ENCODE assay signal across 24 cellular contexts in the genomic region with DNA sequence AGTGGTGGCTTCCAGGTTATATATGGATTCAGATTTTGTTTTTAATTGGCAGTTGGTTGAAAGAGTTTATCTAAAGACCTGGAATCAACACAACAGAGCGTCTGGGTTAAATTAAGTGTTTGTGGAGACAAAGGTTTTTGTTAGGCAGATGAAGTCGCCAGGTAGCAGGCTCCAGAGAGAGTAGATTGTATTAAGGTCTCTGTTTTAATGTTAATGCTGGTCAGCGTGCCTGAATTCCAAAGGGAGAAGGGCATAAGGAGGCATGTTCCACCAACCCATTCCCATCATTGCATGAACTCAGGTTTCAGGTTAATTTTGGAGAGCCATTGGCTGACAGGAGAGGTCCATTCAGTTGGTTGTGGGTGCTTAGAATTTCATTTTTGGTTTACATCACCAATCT.
DNase-seq lines count a peak whose midpoint lies in the region; ATAC-seq and TF ChIP-seq lines count a peak whose summit lies in the region.
"Had no signal": no experiment of that assay in that cellular context is flagged by ENCODE, and none has a peak within 500 bp of the region (broad histone marks: within the 10 kb centered on the region; RNA-seq: fewer than 3 reads in every experiment).

No MANE protein-coding gene starts in this region.

- no peak overlapping the region for H3K27ac ChIP-seq in iPS DF 6.9 (ENCODE audit: low read length)
- H3K27ac ChIP-seq: A549, RWPE1 had no signal

- peaks cover 50% of the 10 kb centered on the region for H3K4me1 Mint-ChIP-seq in WTC11
- H3K4me1 Mint-ChIP-seq: CD4-positive, alpha-beta memory T cell had no signal

- H3K36me3 Mint-ChIP-seq in WTC11: peaks cover 44% of the 10 kb centered on the region
- H3K36me3 Mint-ChIP-seq: CD4-positive, alpha-beta memory T cell had no signal

- POLR2A ChIA-PET in WTC11 (lab: Charles Lee): no interaction called here

- H3K27ac Mint-ChIP-seq in WTC11: peak overlapping the region; percentile 91
- H3K27ac Mint-ChIP-seq: CD4-positive, alpha-beta memory T cell had no signal

- in situ Hi-C loops in HAP-1 (cut with MboI; ENCODE audit: low sequenced_read_pairs): no loop called here

- peaks cover 35% of the 10 kb centered on the region for H3K9me3 Mint-ChIP-seq in WTC11
- H3K9me3 Mint-ChIP-seq: CD4-positive, alpha-beta memory T cell had no signal

- TF ChIP-seq CTCF in WTC11 (IDR thresholded peaks at IDR 0.05): no peak

- H3K36me3 ChIP-seq in HAP-1 (replicated peaks): no peaks in the 10 kb centered on the region
- H3K36me3 ChIP-seq in iPS DF 6.9 (ENCODE audit: control insufficient read depth, insufficient read depth, low read length): no peaks in the 10 kb centered on the region

- CTCF ChIA-PET in WTC11 (lab: Charles Lee): no interaction called here

- H3K4me3 ChIP-seq in HAP-1 (no peak overlapping the region), iPS DF 6.9 (ENCODE audit: low read length) (no peak overlapping the region)
- H3K4me3 ChIP-seq: A549 had no signal

- H3K27me3 Mint-ChIP-seq in WTC11 (ENCODE audit: low read depth): peaks cover 5% of the 10 kb centered on the region

- DNase-seq in HAP-1 (ENCODE audit: low spot score in 2 of 2) (peak; percentile 59 to 82), WTC11 (ENCODE audit: low spot score) (peak; percentile 25), iPS DF 6.9 (ENCODE audit: low read depth, low spot score) (peak; percentile 58), mucosa of gallbladder (ENCODE audit: low spot score) (no peak)
- no peak for DNase-seq in activated CD4-positive, alpha-beta T cell treated with anti-CD3 and anti-CD28 coated beads for 4 hours
- DNase-seq: AML-193; C1 segment of cervical spinal cord; CD4-positive, alpha-beta memory T cell; COR-L47; GF-D8; IMR-90; KG1; MM.1S; NCI-H1417; NCI-H1694; NCI-H2081; NCI-H2227 treated with DMSO at 0.1 percent for 48 hours; NCI-H526 treated with DMSO at 0.1 percent for 48 hours; SHP77 had no signal

- WGBS in iPS DF 6.9 (ENCODE audit: insufficient coverage, insufficient read length): no CpG with 5 or more reads among the region's 3 CpGs

- H3K4me3 Mint-ChIP-seq in WTC11: no peak overlapping the region
- H3K4me3 Mint-ChIP-seq: CD4-positive, alpha-beta memory T cell had no signal

- H3K27me3 ChIP-seq in HAP-1 (ENCODE audit: low read depth) (no peaks in the 10 kb centered on the region), iPS DF 6.9 (ENCODE audit: control insufficient read depth, insufficient read depth, low read length) (no peaks in the 10 kb centered on the region)

- H3K9me3 ChIP-seq in HAP-1: no peaks in the 10 kb centered on the region
- no peaks in the 10 kb centered on the region for H3K9me3 ChIP-seq in iPS DF 6.9 (ENCODE audit: control insufficient read depth, insufficient read depth, low read length)
- H3K9me3 ChIP-seq: A549 had no signal

- ATAC-seq in WTC11 (peak; percentile 99), GM21717 (IDR thresholded peaks at IDR 0.05; ENCODE audit: unreplicated experiment) (no peak), HG02588 (IDR thresholded peaks at IDR 0.05; ENCODE audit: unreplicated experiment) (no peak)
- ATAC-seq: A549, Panc1 had no signal

- H3K4me1 ChIP-seq in HAP-1 (peaks cover 52% of the 10 kb centered on the region), iPS DF 6.9 (ENCODE audit: control insufficient read depth, insufficient read depth, low read length) (no peaks in the 10 kb centered on the region; the same call in 1 of the 2 replicates)

TF ChIP-seq in WTC11, 78 proteins besides CTCF, POLR2A, EP300 and RAD21:
- TF ChIP-seq, protein P1, sequence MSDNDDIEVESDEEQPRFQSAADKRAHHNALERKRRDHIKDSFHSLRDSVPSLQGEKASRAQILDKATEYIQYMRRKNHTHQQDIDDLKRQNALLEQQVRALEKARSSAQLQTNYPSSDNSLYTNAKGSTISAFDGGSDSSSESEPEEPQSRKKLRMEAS (CRISPR knock-in tag; IDR thresholded peaks at IDR 0.05): 0 out of 2 replicates have a peak, but pooled peaks have one; percentile 39
- TF ChIP-seq TEAD1 (CRISPR knock-in tag; IDR thresholded peaks at IDR 0.05) (peak; percentile 86; the same call in 1 of the 2 replicates), USF1 (CRISPR knock-in tag; IDR thresholded peaks at IDR 0.05) (no peak)
- TF ChIP-seq, protein P2, sequence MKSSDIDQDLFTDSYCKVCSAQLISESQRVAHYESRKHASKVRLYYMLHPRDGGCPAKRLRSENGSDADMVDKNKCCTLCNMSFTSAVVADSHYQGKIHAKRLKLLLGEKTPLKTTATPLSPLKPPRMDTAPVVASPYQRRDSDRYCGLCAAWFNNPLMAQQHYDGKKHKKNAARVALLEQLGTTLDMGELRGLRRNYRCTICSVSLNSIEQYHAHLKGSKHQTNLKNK (CRISPR knock-in tag; IDR thresholded peaks at IDR 0.05): 0 out of 2 replicates have a peak, but pooled peaks have one; percentile 36

Comparison
In these comparisons a context has a peak if more than half of its experiments do, and no peak if none do; other contexts are left out.
1. DNase-seq: peak in HAP-1 (2 of 2), WTC11 (single experiment) and iPS DF 6.9 (single experiment); none in activated CD4-positive, alpha-beta T cell treated with anti-CD3 and anti-CD28 coated beads for 4 hours (0 of 2) and mucosa of gallbladder (single experiment).